1 cellular context compared by ENCODE assay signal in genomic region chr17:76845524-76845923, GRCh38.
TF ChIP-seq lines count a peak whose summit lies in the region.

No MANE protein-coding gene starts in this region.

TF ChIP-seq in IMR-90, 13 proteins besides CTCF, POLR2A, EP300 and RAD21:
- no peak for TF ChIP-seq SMC3 (IDR thresholded peaks at IDR 0.05; ENCODE audit: low read depth, low read length)
- TF ChIP-seq, protein P1, sequence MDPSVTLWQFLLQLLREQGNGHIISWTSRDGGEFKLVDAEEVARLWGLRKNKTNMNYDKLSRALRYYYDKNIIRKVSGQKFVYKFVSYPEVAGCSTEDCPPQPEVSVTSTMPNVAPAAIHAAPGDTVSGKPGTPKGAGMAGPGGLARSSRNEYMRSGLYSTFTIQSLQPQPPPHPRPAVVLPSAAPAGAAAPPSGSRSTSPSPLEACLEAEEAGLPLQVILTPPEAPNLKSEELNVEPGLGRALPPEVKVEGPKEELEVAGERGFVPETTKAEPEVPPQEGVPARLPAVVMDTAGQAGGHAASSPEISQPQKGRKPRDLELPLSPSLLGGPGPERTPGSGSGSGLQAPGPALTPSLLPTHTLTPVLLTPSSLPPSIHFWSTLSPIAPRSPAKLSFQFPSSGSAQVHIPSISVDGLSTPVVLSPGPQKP (IDR thresholded peaks at IDR 0.05; ENCODE audit: borderline replicate concordance, low read depth, low read length): no peak
- TF ChIP-seq RCOR1 (IDR thresholded peaks at IDR 0.05; ENCODE audit: insufficient replicate concordance, low read length): no peak
- TF ChIP-seq NFE2L2 (IDR thresholded peaks at IDR 0.05; ENCODE audit: low read depth, low read length): no peak
- TF ChIP-seq, protein P2, sequence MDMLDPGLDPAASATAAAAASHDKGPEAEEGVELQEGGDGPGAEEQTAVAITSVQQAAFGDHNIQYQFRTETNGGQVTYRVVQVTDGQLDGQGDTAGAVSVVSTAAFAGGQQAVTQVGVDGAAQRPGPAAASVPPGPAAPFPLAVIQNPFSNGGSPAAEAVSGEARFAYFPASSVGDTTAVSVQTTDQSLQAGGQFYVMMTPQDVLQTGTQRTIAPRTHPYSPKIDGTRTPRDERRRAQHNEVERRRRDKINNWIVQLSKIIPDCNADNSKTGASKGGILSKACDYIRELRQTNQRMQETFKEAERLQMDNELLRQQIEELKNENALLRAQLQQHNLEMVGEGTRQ (IDR thresholded peaks at IDR 0.05; ENCODE audit: low read depth, low read length): no peak
- no peak for TF ChIP-seq MXI1 (IDR thresholded peaks at IDR 0.05; ENCODE audit: borderline replicate concordance, low read depth, low read length)
- no peak for TF ChIP-seq MAZ (IDR thresholded peaks at IDR 0.05; ENCODE audit: borderline replicate concordance, low read depth, low read length)
- TF ChIP-seq FOS (IDR thresholded peaks at IDR 0.05; ENCODE audit: low read depth, low read length): no peak
- no peak for TF ChIP-seq BHLHE40 (IDR thresholded peaks at IDR 0.05; ENCODE audit: low read depth, low read length)
- no peak for TF ChIP-seq CHD1 (IDR thresholded peaks at IDR 0.05; ENCODE audit: low read depth, low read length)
- TF ChIP-seq MAFK (IDR thresholded peaks at IDR 0.05; ENCODE audit: low read depth, low read length): no peak
- no peak for TF ChIP-seq RFX5 (IDR thresholded peaks at IDR 0.05; ENCODE audit: low read depth, low read length)
- no peak for TF ChIP-seq CEBPB (IDR thresholded peaks at IDR 0.05; ENCODE audit: low read depth, low read length)
